In the genomic region with DNA sequence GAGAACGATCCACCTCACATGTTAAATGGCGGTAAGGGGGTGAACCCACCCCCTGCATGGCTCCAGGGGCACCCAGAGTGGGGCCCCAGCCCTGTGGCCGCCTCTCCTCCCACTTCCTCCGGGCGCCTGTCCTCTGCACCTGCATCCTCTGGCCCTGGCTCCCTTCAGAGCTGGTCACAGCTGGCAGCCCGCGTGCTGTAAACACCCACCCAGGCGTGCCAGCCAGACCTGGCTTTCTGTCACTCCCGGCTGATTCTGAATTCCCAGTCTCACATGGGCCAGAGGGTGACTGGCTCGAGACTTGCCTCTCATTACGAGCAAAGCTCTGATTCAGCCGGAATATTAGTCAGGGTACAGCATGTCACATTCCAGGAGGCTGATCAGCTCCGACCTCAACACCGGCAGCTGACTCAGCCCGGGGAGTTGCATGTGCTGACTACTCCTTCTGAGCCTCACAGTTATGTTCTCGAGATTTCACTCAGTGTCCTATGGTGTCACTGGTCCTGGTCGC, we compare ENCODE assay signal across 1 cellular context.
TF ChIP-seq lines count a peak whose summit lies in the region.

No MANE protein-coding gene starts in this region.

TF ChIP-seq in IMR-90, 13 proteins besides CTCF, POLR2A, EP300 and RAD21 (continued from another document):
- TF ChIP-seq BHLHE40 (IDR thresholded peaks at IDR 0.05; ENCODE audit: low read depth, low read length): peak; percentile 97
- peak; percentile 73 for TF ChIP-seq NFE2L2 (IDR thresholded peaks at IDR 0.05; ENCODE audit: low read depth, low read length)
- TF ChIP-seq, protein P1, sequence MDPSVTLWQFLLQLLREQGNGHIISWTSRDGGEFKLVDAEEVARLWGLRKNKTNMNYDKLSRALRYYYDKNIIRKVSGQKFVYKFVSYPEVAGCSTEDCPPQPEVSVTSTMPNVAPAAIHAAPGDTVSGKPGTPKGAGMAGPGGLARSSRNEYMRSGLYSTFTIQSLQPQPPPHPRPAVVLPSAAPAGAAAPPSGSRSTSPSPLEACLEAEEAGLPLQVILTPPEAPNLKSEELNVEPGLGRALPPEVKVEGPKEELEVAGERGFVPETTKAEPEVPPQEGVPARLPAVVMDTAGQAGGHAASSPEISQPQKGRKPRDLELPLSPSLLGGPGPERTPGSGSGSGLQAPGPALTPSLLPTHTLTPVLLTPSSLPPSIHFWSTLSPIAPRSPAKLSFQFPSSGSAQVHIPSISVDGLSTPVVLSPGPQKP (IDR thresholded peaks at IDR 0.05; ENCODE audit: borderline replicate concordance, low read depth, low read length): no peak
